8 cellular contexts compared by ENCODE assay signal in genomic region chr4:1711906-1712215, GRCh38. TPM values are rescaled to one million over a fixed set of nuclear protein-coding genes. Genes with fewer than 3 reads are reported as not detected.
DNase-seq lines count a peak whose midpoint lies in the region; ATAC-seq and TF ChIP-seq lines count a peak whose summit lies in the region.

No MANE protein-coding gene starts in this region.

- H3K27ac Mint-ChIP-seq in T-helper 1 cell treated with Interleukin-12 subunit alpha and Interleukin-12 subunit beta and Interleukin-4 antibody, amounts not matched to agents 30 μg/mL and 1 μg/mL, for 36 hours: no peak overlapping the region
- H3K27ac Mint-ChIP-seq in endodermal cell (no peak overlapping the region), neural progenitor cell (no peak overlapping the region)

- no peaks in the 10 kb centered on the region for H3K27me3 Mint-ChIP-seq in T-helper 1 cell treated with Interleukin-12 subunit alpha and Interleukin-12 subunit beta and Interleukin-4 antibody, amounts not matched to agents 30 μg/mL and 1 μg/mL, for 36 hours (ENCODE audit: low read depth)
- H3K27me3 Mint-ChIP-seq in endodermal cell (ENCODE audit: insufficient read depth): no peaks in the 10 kb centered on the region
- peaks cover 2% of the 10 kb centered on the region for H3K27me3 Mint-ChIP-seq in neural progenitor cell (ENCODE audit: insufficient read depth, low read depth)

- WGBS in endodermal cell (ENCODE audit: insufficient coverage in 1 of 2, insufficient read length in 1 of 2), 2 experiments: 0% methylated on average over 5 to 46 of the region's 46 CpGs

- TF ChIP-seq CTCF in OCI-LY3 (IDR thresholded peaks at IDR 0.05; ENCODE audit: low read depth, low read length): no peak
- no peak for TF ChIP-seq CTCF in endodermal cell (conservative IDR thresholded peaks at IDR 0.05)
- no peak for TF ChIP-seq CTCF in neural progenitor cell (IDR thresholded peaks at IDR 0.05)

- H3K27me3 ChIP-seq in OCI-LY3 (ENCODE audit: low read depth, low read length): no peaks in the 10 kb centered on the region
- no peaks in the 10 kb centered on the region for H3K27me3 ChIP-seq in endodermal cell (ENCODE audit: control insufficient read depth, insufficient read depth, low read length, poor library complexity, severe bottlenecking)
- H3K27me3 ChIP-seq in neural progenitor cell: no peaks in the 10 kb centered on the region

- ATAC-seq in GM18861 (IDR thresholded peaks at IDR 0.05; ENCODE audit: unreplicated experiment) (no peak), HG03378 (IDR thresholded peaks at IDR 0.05; ENCODE audit: unreplicated experiment) (no peak)

- H3K9ac ChIP-seq in OCI-LY3 (ENCODE audit: low read length) (peak overlapping the region; percentile 100), endodermal cell (ENCODE audit: extremely low read depth, low read length, poor library complexity, severe bottlenecking) (peak overlapping the region; percentile 89), neural progenitor cell (peak overlapping the region; percentile 45)

- peaks cover 93% of the 10 kb centered on the region for H3K79me2 ChIP-seq in OCI-LY3 (ENCODE audit: low read length)
- peaks cover 47% of the 10 kb centered on the region for H3K79me2 ChIP-seq in neural progenitor cell (ENCODE audit: low read depth)

- peaks cover 33% of the 10 kb centered on the region for H3K4me1 ChIP-seq in OCI-LY3 (ENCODE audit: low read length)
- no peaks in the 10 kb centered on the region for H3K4me1 ChIP-seq in endodermal cell (ENCODE audit: control insufficient read depth, insufficient read depth, low read length)
- peaks cover 8% of the 10 kb centered on the region for H3K4me1 ChIP-seq in neural progenitor cell

- no peaks in the 10 kb centered on the region for H3K9me3 Mint-ChIP-seq in T-helper 1 cell treated with Interleukin-12 subunit alpha and Interleukin-12 subunit beta and Interleukin-4 antibody, amounts not matched to agents 30 μg/mL and 1 μg/mL, for 36 hours
- no peaks in the 10 kb centered on the region for H3K9me3 Mint-ChIP-seq in endodermal cell
- no peaks in the 10 kb centered on the region for H3K9me3 Mint-ChIP-seq in neural progenitor cell

- peaks cover 58% of the 10 kb centered on the region for H3K4me1 Mint-ChIP-seq in T-helper 1 cell treated with Interleukin-12 subunit alpha and Interleukin-12 subunit beta and Interleukin-4 antibody, amounts not matched to agents 30 μg/mL and 1 μg/mL, for 36 hours (ENCODE audit: low read depth)
- H3K4me1 Mint-ChIP-seq in endodermal cell (peaks cover 17% of the 10 kb centered on the region), neural progenitor cell (peaks cover 44% of the 10 kb centered on the region)

- H3K4me2 ChIP-seq in OCI-LY3 (ENCODE audit: low read length): peak overlapping the region; percentile 86
- peak overlapping the region; percentile 98 for H3K4me2 ChIP-seq in neural progenitor cell

- peak overlapping the region; percentile 91 for H3K4me3 ChIP-seq in OCI-LY3 (ENCODE audit: low read length)
- H3K4me3 ChIP-seq in endodermal cell (ENCODE audit: low read length): peak overlapping the region; percentile 96
- peak overlapping the region; percentile 67 for H3K4me3 ChIP-seq in neural progenitor cell

- H2AFZ ChIP-seq in OCI-LY3 (ENCODE audit: low read depth, low read length): no peak overlapping the region
- peak overlapping the region; percentile 94 for H2AFZ ChIP-seq in neural progenitor cell (replicated peaks)

- peak overlapping the region; percentile 21 for H3K4me3 Mint-ChIP-seq in T-helper 1 cell treated with Interleukin-12 subunit alpha and Interleukin-12 subunit beta and Interleukin-4 antibody, amounts not matched to agents 30 μg/mL and 1 μg/mL, for 36 hours
- H3K4me3 Mint-ChIP-seq in endodermal cell (peak overlapping the region; percentile 86), neural progenitor cell (no peak overlapping the region)

- peaks cover 31% of the 10 kb centered on the region for H3K36me3 Mint-ChIP-seq in T-helper 1 cell treated with Interleukin-12 subunit alpha and Interleukin-12 subunit beta and Interleukin-4 antibody, amounts not matched to agents 30 μg/mL and 1 μg/mL, for 36 hours (ENCODE audit: low read depth)
- peaks cover 28% of the 10 kb centered on the region for H3K36me3 Mint-ChIP-seq in endodermal cell (ENCODE audit: low read depth)
- H3K36me3 Mint-ChIP-seq in neural progenitor cell: peaks cover 18% of the 10 kb centered on the region

- H4K20me1 ChIP-seq in OCI-LY3 (ENCODE audit: insufficient read depth, low read length) (peaks cover 46% of the 10 kb centered on the region), neural progenitor cell (ENCODE audit: low read depth) (peaks cover 60% of the 10 kb centered on the region)

- H3K9me3 ChIP-seq in OCI-LY3 (ENCODE audit: insufficient read depth, low read length): no peaks in the 10 kb centered on the region
- no peaks in the 10 kb centered on the region for H3K9me3 ChIP-seq in endodermal cell (ENCODE audit: control insufficient read depth, low read length)
- H3K9me3 ChIP-seq in neural progenitor cell (ENCODE audit: low read depth): no peaks in the 10 kb centered on the region

- no peak for DNase-seq in T-helper 1 cell
- no peak for DNase-seq in endodermal cell
- DNase-seq in neural progenitor cell (ENCODE audit: low spot score): no peak
- DNase-seq in germinal center (ENCODE audit: low spot score): no peak

- H3K36me3 ChIP-seq in OCI-LY3 (replicated peaks; ENCODE audit: low read depth, low read length) (peaks cover 37% of the 10 kb centered on the region), endodermal cell (ENCODE audit: control insufficient read depth, insufficient read depth, low read length) (peaks cover 10% of the 10 kb centered on the region), neural progenitor cell (no peaks in the 10 kb centered on the region)

- H3F3A ChIP-seq in neural progenitor cell (ENCODE audit: low read depth): peaks cover 35% of the 10 kb centered on the region

- H3K27ac ChIP-seq in OCI-LY3 (ENCODE audit: low read length) (peak overlapping the region; percentile 90), endodermal cell (ENCODE audit: low read depth, low read length) (peak overlapping the region; percentile 97), neural progenitor cell (peak overlapping the region; percentile 82)

RNA-seq across cellular contexts. Expression of gene SLBP, which starts 0.3 kb away (rescaled TPM):
- total RNA-seq in endodermal cell: 10 to 100 TPM; 52.1 to 60.7 TPM
- polyA plus RNA-seq in endodermal cell (2013, experiment 1 of 2): 50.7 TPM
- 48.2 TPM for polyA plus RNA-seq in endodermal cell (2013, experiment 2 of 2)
- total RNA-seq in neural progenitor cell (ENCODE audit: low replicate concordance): 54.9 and 119 TPM in 2 replicates

RNA-seq across cellular contexts. Expression of gene TMEM129, which starts 9.3 kb away (rescaled TPM):
- total RNA-seq in endodermal cell (10 to 100 TPM; 33.6 to 41.7 TPM), neural progenitor cell (ENCODE audit: low replicate concordance) (14.1 and 55.4 TPM in 2 replicates)
- polyA plus RNA-seq in endodermal cell (2013, experiment 1 of 2): 32.2 TPM
- polyA plus RNA-seq in endodermal cell (2013, experiment 2 of 2): 32.2 TPM

RNA-seq across cellular contexts. Expression of gene TACC3, which starts 9.5 kb away (rescaled TPM):
- 100 to 1,000 TPM; 113 to 182 TPM for total RNA-seq in endodermal cell
- 142 TPM for polyA plus RNA-seq in endodermal cell (2013, experiment 1 of 2)
- 150 TPM for polyA plus RNA-seq in endodermal cell (2013, experiment 2 of 2)
- total RNA-seq in neural progenitor cell (ENCODE audit: low replicate concordance): 68.4 and 115 TPM in 2 replicates

RNA-seq across cellular contexts. Expression of gene FAM53A, which starts 27.7 kb away (rescaled TPM):
- total RNA-seq in endodermal cell (1 to 10 TPM; 3.7 to 4.9 TPM), neural progenitor cell (ENCODE audit: low replicate concordance) (3.2 and 10.3 TPM in 2 replicates)
- 3.0 TPM for polyA plus RNA-seq in endodermal cell (2013, experiment 1 of 2)
- polyA plus RNA-seq in endodermal cell (2013, experiment 2 of 2): 3.6 TPM

Comparison
In these comparisons a context has a peak if more than half of its experiments do, and no peak if none do; other contexts are left out.
1. H3K9ac ChIP-seq: peak in every context shown above with its lines; median percentile 100 in OCI-LY3; 89 in endodermal cell; 45 in neural progenitor cell.